Comparison of ENCODE assay signal across 9 cellular contexts in genomic region chr5:17224858-17225436, GRCh38. TPM values are rescaled to one million over a fixed set of nuclear protein-coding genes. Genes with fewer than 3 reads are reported as not detected.
DNase-seq lines count a peak whose midpoint lies in the region; ATAC-seq and TF ChIP-seq lines count a peak whose summit lies in the region.
"Had no signal": no experiment of that assay in that cellular context is flagged by ENCODE, and none has a peak within 500 bp of the region (broad histone marks: within the 10 kb centered on the region; RNA-seq: fewer than 3 reads in every experiment).

No MANE protein-coding gene starts in this region.

- H3K27me3 Mint-ChIP-seq in MCF 10A (ENCODE audit: insufficient read depth, unreplicated experiment): no peaks in the 10 kb centered on the region
- peaks cover 21% of the 10 kb centered on the region for H3K27me3 Mint-ChIP-seq in activated T-helper 17 cell treated with anti-CD3 and anti-CD28 coated beads, Interleukin-2, amount 50 U/mL, for 72 hours
- H3K27me3 Mint-ChIP-seq in CD4-positive, alpha-beta memory T cell: peaks cover 4 to 5% of the 10 kb centered on the region in 2 donors

- H3K4me1 ChIP-seq in breast epithelium (peaks cover 0 to 8% of the 10 kb centered on the region in 2 donors), adrenal gland (replicated peaks in 1 of 2) (no peaks in the 10 kb centered on the region)
- H3K4me1 ChIP-seq in CD4-positive, alpha-beta memory T cell (ENCODE audit: insufficient read depth, low read length): no peaks in the 10 kb centered on the region
- H3K4me1 ChIP-seq: pancreas had no signal

- H3K9me3 ChIP-seq in breast epithelium: no peaks in the 10 kb centered on the region
- no peaks in the 10 kb centered on the region for H3K9me3 ChIP-seq in CD4-positive, alpha-beta memory T cell (ENCODE audit: control insufficient read depth in 1 of 2, low read length in 2 of 2)
- H3K9me3 ChIP-seq in adrenal gland (replicated peaks in 1 of 3): no peaks in the 10 kb centered on the region
- H3K9me3 ChIP-seq: pancreas had no signal

- no peak overlapping the region for H3K4me3 Mint-ChIP-seq in MCF 10A (ENCODE audit: unreplicated experiment)
- no peak overlapping the region for H3K4me3 Mint-ChIP-seq in activated T-helper 17 cell treated with anti-CD3 and anti-CD28 coated beads, Interleukin-2, amount 50 U/mL, for 72 hours
- no peak overlapping the region for H3K4me3 Mint-ChIP-seq in CD4-positive, alpha-beta memory T cell

- H3K27me3 ChIP-seq in breast epithelium: no peaks in the 10 kb centered on the region
- no peaks in the 10 kb centered on the region for H3K27me3 ChIP-seq in CD4-positive, alpha-beta memory T cell (ENCODE audit: insufficient read depth, low read length)
- no peaks in the 10 kb centered on the region for H3K27me3 ChIP-seq in adrenal gland

- no peaks in the 10 kb centered on the region for H3K9me3 Mint-ChIP-seq in MCF 10A (ENCODE audit: unreplicated experiment)
- no peaks in the 10 kb centered on the region for H3K9me3 Mint-ChIP-seq in activated T-helper 17 cell treated with anti-CD3 and anti-CD28 coated beads, Interleukin-2, amount 50 U/mL, for 72 hours
- peaks cover 0 to 2% (median 0%) of the 10 kb centered on the region in 8 donors for H3K9me3 Mint-ChIP-seq in CD4-positive, alpha-beta memory T cell

- no TSS peak for BruUV-seq in MCF 10A (replicated peaks; lab: Mats Ljungman, UMichigan)

- TF ChIP-seq CTCF in MCF 10A (IDR thresholded peaks at IDR 0.05; ENCODE audit: unreplicated experiment) (no peak), breast epithelium (IDR thresholded peaks at IDR 0.05) (no peak), adrenal gland (IDR thresholded peaks at IDR 0.05) (no peak)

- no peak for TF ChIP-seq POLR2A in breast epithelium (IDR thresholded peaks at IDR 0.05)
- TF ChIP-seq POLR2A in adrenal gland (IDR thresholded peaks at IDR 0.05): no peak

- POLR2A ChIA-PET in MCF 10A (lab: Yijun Ruan, JAX): interaction anchor here (0.5 kb wide), 1 partner anchor 56 kb away, joined by 3 read pairs; no protein-coding TSS in a partner anchor
- POLR2A ChIA-PET in CD4-positive, alpha-beta memory T cell (lab: Charles Lee; ENCODE audit: partially characterized antibody): no interaction called here

- H3K36me3 ChIP-seq in breast epithelium (no peaks in the 10 kb centered on the region), adrenal gland (replicated peaks in 1 of 2) (no peaks in the 10 kb centered on the region)
- no peaks in the 10 kb centered on the region for H3K36me3 ChIP-seq in CD4-positive, alpha-beta memory T cell (ENCODE audit: insufficient read depth, low read length)
- H3K36me3 ChIP-seq: pancreas had no signal

- H3K27ac ChIP-seq in breast epithelium: no peak overlapping the region
- no peak overlapping the region for H3K27ac ChIP-seq in CD4-positive, alpha-beta memory T cell (ENCODE audit: low read depth, low read length)
- no peak overlapping the region for H3K27ac ChIP-seq in adrenal gland
- H3K27ac ChIP-seq: pancreas had no signal

- peaks cover 11% of the 10 kb centered on the region for H3K36me3 Mint-ChIP-seq in MCF 10A (ENCODE audit: insufficient read depth, unreplicated experiment)
- H3K36me3 Mint-ChIP-seq in activated T-helper 17 cell treated with anti-CD3 and anti-CD28 coated beads, Interleukin-2, amount 50 U/mL, for 72 hours (ENCODE audit: low read depth): no peaks in the 10 kb centered on the region
- H3K36me3 Mint-ChIP-seq in CD4-positive, alpha-beta memory T cell: no peaks in the 10 kb centered on the region

- CTCF ChIA-PET in MCF 10A (lab: Yijun Ruan, JAX): interaction anchor here (0.7 to 1.0 kb wide), 3 partner anchors 28 to 894 kb away, joined by 3 read pairs; no protein-coding TSS in a partner anchor
- CTCF ChIA-PET in CD4-positive, alpha-beta memory T cell (lab: Charles Lee; ENCODE audit: partially characterized antibody): no interaction called here

- intact Hi-C loops in MCF 10A (cut with micrococcal nuclease): no loop called here
- intact Hi-C loops in breast epithelium (cut with DNase I; ENCODE audit: low total_unique reads): no loop called here
- intact Hi-C loops in CD4-positive, alpha-beta memory T cell (cut with micrococcal nuclease): no loop called here
- intact Hi-C loops in adrenal gland (cut with DNase I): no loop called here

- ATAC-seq in HG03045 (IDR thresholded peaks at IDR 0.05; ENCODE audit: unreplicated experiment): peak; percentile 63
- peak; percentile 49 for ATAC-seq in activated T-helper 17 cell treated with anti-CD3 and anti-CD28 coated beads, Interleukin-2, amount 50 U/mL, for 72 hours (replicated peaks)

- WGBS in adrenal gland, 4 donors: 72 to 83% (median 81%) methylated on average over 10 of the region's 10 CpGs

- H3K4me3 ChIP-seq in breast epithelium: no peak overlapping the region
- no peak overlapping the region for H3K4me3 ChIP-seq in CD4-positive, alpha-beta memory T cell (ENCODE audit: low read length in 2 of 2)
- H3K4me3 ChIP-seq in adrenal gland: no peak overlapping the region
- H3K4me3 ChIP-seq: pancreas had no signal

- peaks cover 57% of the 10 kb centered on the region for H3K4me1 Mint-ChIP-seq in MCF 10A (ENCODE audit: insufficient read depth, unreplicated experiment)
- H3K4me1 Mint-ChIP-seq in activated T-helper 17 cell treated with anti-CD3 and anti-CD28 coated beads, Interleukin-2, amount 50 U/mL, for 72 hours: no peaks in the 10 kb centered on the region
- no peaks in the 10 kb centered on the region for H3K4me1 Mint-ChIP-seq in CD4-positive, alpha-beta memory T cell

- peak overlapping the region; percentile 19 for H3K27ac Mint-ChIP-seq in MCF 10A (ENCODE audit: low read depth, unreplicated experiment)
- H3K27ac Mint-ChIP-seq in activated T-helper 17 cell treated with anti-CD3 and anti-CD28 coated beads, Interleukin-2, amount 50 U/mL, for 72 hours: no peak overlapping the region
- H3K27ac Mint-ChIP-seq in CD4-positive, alpha-beta memory T cell: no peak overlapping the region

- DNase-seq in MCF 10A (ENCODE audit: unreplicated experiment) (no peak), breast epithelium (ENCODE audit: low spot score in 2 of 2) (no peak), OCI-M2 (lab: John Stamatoyannopoulos, UW; ENCODE audit: unreplicated experiment) (no peak), adrenal gland (no peak), globus pallidus (ENCODE audit: low spot score) (no peak)
- DNase-seq in CD4-positive, alpha-beta memory T cell: no peak
- DNase-seq: pancreas had no signal

RNA-seq across cellular contexts. Expression of gene BASP1, which starts 7.5 kb away (rescaled TPM):
- total RNA-seq in MCF 10A (2022): 76.3 and 84.5 TPM in 2 replicates
- 10 to 100 TPM; 19.9 to 50.1 (median 34.9) TPM for total RNA-seq in breast epithelium
- total RNA-seq in activated T-helper 17 cell treated with anti-CD3 and anti-CD28 coated beads, Interleukin-2, amount 50 U/mL, for 72 hours: 1 to 10 TPM in 1 of 2 donors, under 1 TPM in 1; 0.48 to 1.3 TPM
- total RNA-seq in CD4-positive, alpha-beta memory T cell: under 1 TPM; 0.69 to 0.90 TPM
- polyA plus RNA-seq in CD4-positive, alpha-beta memory T cell: under 1 TPM; 0.10 to 0.78 TPM
- 10 to 100 TPM in 5 of 8 donors, 1 to 10 TPM in 3; 7.0 to 24.9 (median 11.7) TPM for total RNA-seq in adrenal gland
- 10 to 100 TPM in 2 of 3 donors, 1 to 10 TPM in 1; 9.3 to 13.5 (median 13.0) TPM for polyA plus RNA-seq in adrenal gland
